Comparison of ENCODE assay signal across 1 cellular context in the genomic region with DNA sequence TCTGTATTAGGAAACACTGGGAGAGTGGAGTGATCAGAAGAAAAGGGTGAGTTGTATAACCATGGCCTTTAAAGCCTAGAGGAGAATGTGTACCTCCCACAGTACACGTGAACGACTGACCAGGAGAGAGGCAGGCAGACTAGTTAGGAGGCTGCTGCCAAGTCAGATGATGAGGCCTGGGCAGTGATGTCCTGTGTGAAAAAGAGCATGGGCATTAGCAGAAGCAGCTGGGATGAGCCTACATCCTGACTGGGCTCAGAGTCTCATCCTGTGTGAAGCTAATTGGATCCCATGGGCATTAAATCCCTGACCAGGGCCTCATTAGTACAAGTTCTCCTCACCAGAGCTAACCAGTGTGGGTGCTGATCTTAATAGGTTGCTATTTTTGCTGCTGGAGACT.
TF ChIP-seq lines count a peak whose summit lies in the region.

No MANE protein-coding gene starts in this region.

TF ChIP-seq in HCT116, 20 proteins besides CTCF, POLR2A, EP300 and RAD21 (continued from another document):
- TF ChIP-seq, protein P1, sequence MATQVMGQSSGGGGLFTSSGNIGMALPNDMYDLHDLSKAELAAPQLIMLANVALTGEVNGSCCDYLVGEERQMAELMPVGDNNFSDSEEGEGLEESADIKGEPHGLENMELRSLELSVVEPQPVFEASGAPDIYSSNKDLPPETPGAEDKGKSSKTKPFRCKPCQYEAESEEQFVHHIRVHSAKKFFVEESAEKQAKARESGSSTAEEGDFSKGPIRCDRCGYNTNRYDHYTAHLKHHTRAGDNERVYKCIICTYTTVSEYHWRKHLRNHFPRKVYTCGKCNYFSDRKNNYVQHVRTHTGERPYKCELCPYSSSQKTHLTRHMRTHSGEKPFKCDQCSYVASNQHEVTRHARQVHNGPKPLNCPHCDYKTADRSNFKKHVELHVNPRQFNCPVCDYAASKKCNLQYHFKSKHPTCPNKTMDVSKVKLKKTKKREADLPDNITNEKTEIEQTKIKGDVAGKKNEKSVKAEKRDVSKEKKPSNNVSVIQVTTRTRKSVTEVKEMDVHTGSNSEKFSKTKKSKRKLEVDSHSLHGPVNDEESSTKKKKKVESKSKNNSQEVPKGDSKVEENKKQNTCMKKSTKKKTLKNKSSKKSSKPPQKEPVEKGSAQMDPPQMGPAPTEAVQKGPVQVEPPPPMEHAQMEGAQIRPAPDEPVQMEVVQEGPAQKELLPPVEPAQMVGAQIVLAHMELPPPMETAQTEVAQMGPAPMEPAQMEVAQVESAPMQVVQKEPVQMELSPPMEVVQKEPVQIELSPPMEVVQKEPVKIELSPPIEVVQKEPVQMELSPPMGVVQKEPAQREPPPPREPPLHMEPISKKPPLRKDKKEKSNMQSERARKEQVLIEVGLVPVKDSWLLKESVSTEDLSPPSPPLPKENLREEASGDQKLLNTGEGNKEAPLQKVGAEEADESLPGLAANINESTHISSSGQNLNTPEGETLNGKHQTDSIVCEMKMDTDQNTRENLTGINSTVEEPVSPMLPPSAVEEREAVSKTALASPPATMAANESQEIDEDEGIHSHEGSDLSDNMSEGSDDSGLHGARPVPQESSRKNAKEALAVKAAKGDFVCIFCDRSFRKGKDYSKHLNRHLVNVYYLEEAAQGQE (IDR thresholded peaks at IDR 0.05; ENCODE audit: low read depth) = no peak
- TF ChIP-seq, protein P2, sequence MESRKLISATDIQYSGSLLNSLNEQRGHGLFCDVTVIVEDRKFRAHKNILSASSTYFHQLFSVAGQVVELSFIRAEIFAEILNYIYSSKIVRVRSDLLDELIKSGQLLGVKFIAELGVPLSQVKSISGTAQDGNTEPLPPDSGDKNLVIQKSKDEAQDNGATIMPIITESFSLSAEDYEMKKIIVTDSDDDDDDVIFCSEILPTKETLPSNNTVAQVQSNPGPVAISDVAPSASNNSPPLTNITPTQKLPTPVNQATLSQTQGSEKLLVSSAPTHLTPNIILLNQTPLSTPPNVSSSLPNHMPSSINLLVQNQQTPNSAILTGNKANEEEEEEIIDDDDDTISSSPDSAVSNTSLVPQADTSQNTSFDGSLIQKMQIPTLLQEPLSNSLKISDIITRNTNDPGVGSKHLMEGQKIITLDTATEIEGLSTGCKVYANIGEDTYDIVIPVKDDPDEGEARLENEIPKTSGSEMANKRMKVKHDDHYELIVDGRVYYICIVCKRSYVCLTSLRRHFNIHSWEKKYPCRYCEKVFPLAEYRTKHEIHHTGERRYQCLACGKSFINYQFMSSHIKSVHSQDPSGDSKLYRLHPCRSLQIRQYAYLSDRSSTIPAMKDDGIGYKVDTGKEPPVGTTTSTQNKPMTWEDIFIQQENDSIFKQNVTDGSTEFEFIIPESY (IDR thresholded peaks at IDR 0.05; ENCODE audit: extremely low read depth, insufficient replicate concordance, low read length) = no peak
- TF ChIP-seq JUND (IDR thresholded peaks at IDR 0.05) = no peak
